In the genomic region with DNA sequence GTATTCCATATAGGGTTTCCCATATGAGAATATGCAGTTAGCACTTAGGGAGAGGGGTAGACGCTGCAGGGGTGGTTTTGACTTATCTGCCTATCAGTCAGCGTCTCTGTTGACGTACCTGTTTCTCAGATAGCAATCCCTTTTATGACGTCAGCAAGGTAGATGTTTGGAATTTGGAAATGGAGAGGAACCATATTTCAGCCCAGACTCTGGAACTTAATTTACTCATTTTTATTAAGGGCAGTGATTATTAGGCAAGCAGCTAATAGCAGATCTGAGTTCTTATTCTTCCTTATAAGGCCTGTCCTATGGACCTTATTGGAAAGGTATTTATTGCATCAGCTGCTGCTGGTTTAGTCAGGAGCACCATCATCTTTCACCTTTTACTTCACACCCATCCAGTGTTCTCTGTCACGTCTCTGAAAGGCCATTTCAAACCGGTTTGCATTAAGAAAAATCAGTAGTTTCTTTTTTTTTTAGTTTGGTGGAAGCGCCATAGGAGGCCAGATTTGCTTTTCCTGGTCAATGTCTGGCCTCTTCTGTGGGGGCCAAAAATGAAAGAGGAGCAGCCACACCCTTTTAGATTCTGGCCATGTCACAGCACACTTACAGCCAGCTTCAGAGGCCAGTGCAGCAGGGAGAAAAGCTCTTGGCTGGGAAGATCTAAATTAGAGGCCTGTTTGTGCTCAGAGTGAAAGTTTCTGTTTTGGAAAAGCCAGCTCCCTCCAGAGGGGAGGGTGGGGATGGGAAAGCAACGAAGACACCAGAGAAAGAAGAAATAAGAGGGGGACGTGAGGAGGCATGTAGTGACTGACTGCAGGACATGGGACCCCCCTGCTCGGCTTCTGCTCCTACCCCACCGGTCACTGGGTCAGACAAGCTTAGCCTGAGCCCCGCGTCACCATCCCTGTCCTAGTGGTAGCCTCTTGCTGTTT, we compare ENCODE assay signal across 13 cellular contexts.
DNase-seq lines count a peak whose midpoint lies in the region; ATAC-seq and TF ChIP-seq lines count a peak whose summit lies in the region.
"Had no signal": no experiment of that assay in that cellular context is flagged by ENCODE, and none has a peak within 500 bp of the region (broad histone marks: within the 10 kb centered on the region; RNA-seq: fewer than 3 reads in every experiment).

No MANE protein-coding gene starts in this region.

- WGBS in mammary epithelial cell (ENCODE audit: low coverage, missing lambda C conversion rate), result 87% methylated on average over 8 of the region's 13 CpGs
- WGBS in aorta, 2 donors, result 67 to 68% methylated on average over 13 of the region's 13 CpGs

- H2AFZ ChIP-seq in mammary epithelial cell (ENCODE audit: low read depth, low read length), result no peak overlapping the region

- CTCF ChIA-PET in MCF 10A (lab: Yijun Ruan, JAX) (interaction anchor here (0.6 to 1.5 kb wide), 3 partner anchors 13 to 146 kb away, joined by 3 to 4 read pairs (median 3); no protein-coding TSS in a partner anchor), mammary epithelial cell (lab: Charles Lee; ENCODE audit: low non-redundant PET) (no interaction called here)

- no peak overlapping the region for H3K4me3 ChIP-seq in mammary epithelial cell (replicated peaks in 1 of 3; ENCODE audit: insufficient read depth in 1 of 3, low read depth in 2 of 3, low read length in 3 of 3)
- H3K4me3 ChIP-seq in aorta (ENCODE audit: low read length in 2 of 2), result no peak overlapping the region
- H3K4me3 ChIP-seq: pancreas had no signal

- H3K4me1 Mint-ChIP-seq in MCF 10A (ENCODE audit: insufficient read depth, unreplicated experiment) (peaks cover 34% of the 10 kb centered on the region), nephron (peaks cover 40% of the 10 kb centered on the region)

- H3K27ac Mint-ChIP-seq in MCF 10A (ENCODE audit: low read depth, unreplicated experiment) (peak overlapping the region; percentile 9), nephron (peak overlapping the region in 2 of 3 experiments; percentile 61 to 63)

- H3K4me3 Mint-ChIP-seq in MCF 10A (ENCODE audit: unreplicated experiment) (no peak overlapping the region), nephron (no peak overlapping the region)

- H3K4me1 ChIP-seq in mammary epithelial cell (ENCODE audit: insufficient read depth, low read length), result peaks cover 40% of the 10 kb centered on the region
- no peaks in the 10 kb centered on the region for H3K4me1 ChIP-seq in aorta (ENCODE audit: control insufficient read depth in 1 of 2, insufficient read depth in 2 of 2, low read length in 2 of 2)

- H3K27ac ChIP-seq in mammary epithelial cell (ENCODE audit: insufficient read depth, low read depth, low read length), result no peak overlapping the region
- H3K27ac ChIP-seq in aorta (ENCODE audit: low read depth in 1 of 2, low read length in 2 of 2), result no peak overlapping the region
- H3K27ac ChIP-seq: brain microvascular endothelial cell, pancreas had no signal

- H3K36me3 Mint-ChIP-seq in MCF 10A (ENCODE audit: insufficient read depth, unreplicated experiment) (peaks cover 56% of the 10 kb centered on the region), nephron (ENCODE audit: low read depth) (peaks cover 54% of the 10 kb centered on the region)

- POLR2A ChIA-PET in MCF 10A (lab: Yijun Ruan, JAX), result interaction anchor here (0.9 to 1.4 kb wide), 3 partner anchors 25 to 106 kb away, joined by 3 to 5 read pairs (median 4); no protein-coding TSS in a partner anchor

- BruUV-seq in MCF 10A (replicated peaks; lab: Mats Ljungman, UMichigan) (no TSS peak), mammary epithelial cell (replicated peaks; lab: Mats Ljungman, UMichigan) (no TSS peak)

- no peak for TF ChIP-seq CTCF in MCF 10A (IDR thresholded peaks at IDR 0.05; ENCODE audit: unreplicated experiment)
- TF ChIP-seq CTCF in mammary epithelial cell (conservative IDR thresholded peaks at IDR 0.05 in 1 of 2, IDR thresholded peaks at IDR 0.05 in 1 of 2; ENCODE audit: extremely low read depth in 1 of 2, insufficient read depth in 1 of 2, low read depth in 1 of 2, low read length in 2 of 2), result no peak
- TF ChIP-seq CTCF in nephron (IDR thresholded peaks at IDR 0.05; ENCODE audit: unreplicated experiment in 3 of 3), result no peak

- peaks cover 3% of the 10 kb centered on the region for H3K36me3 ChIP-seq in mammary epithelial cell (ENCODE audit: insufficient read depth, low read length)
- H3K36me3 ChIP-seq in aorta (ENCODE audit: control insufficient read depth in 1 of 2, insufficient read depth in 2 of 2, low read length in 1 of 2), result no peaks in the 10 kb centered on the region
- H3K36me3 ChIP-seq: brain microvascular endothelial cell, pancreas had no signal

- dilution Hi-C loops in mammary epithelial cell (cut with HindIII; ENCODE audit: low sequenced_read_pairs), result no loop called here

- H3K4me2 ChIP-seq in mammary epithelial cell (ENCODE audit: insufficient read depth, low read depth, low read length), result no peak overlapping the region

- peaks cover 19% of the 10 kb centered on the region for H3K79me2 ChIP-seq in mammary epithelial cell (ENCODE audit: insufficient read depth, low read length)

- H4K20me1 ChIP-seq in mammary epithelial cell (ENCODE audit: insufficient read depth, low read length), result no peaks in the 10 kb centered on the region

- H3K27me3 ChIP-seq in mammary epithelial cell (ENCODE audit: insufficient read depth, low read length) (no peaks in the 10 kb centered on the region), aorta (ENCODE audit: control insufficient read depth in 1 of 2, insufficient read depth in 2 of 2, low read length in 1 of 2) (no peaks in the 10 kb centered on the region)
- H3K27me3 ChIP-seq: brain microvascular endothelial cell, pancreas had no signal

- no peaks in the 10 kb centered on the region for H3K9me3 Mint-ChIP-seq in MCF 10A (ENCODE audit: unreplicated experiment)
- no peaks in the 10 kb centered on the region for H3K9me3 Mint-ChIP-seq in nephron

- H3K27me3 Mint-ChIP-seq in MCF 10A (ENCODE audit: insufficient read depth, unreplicated experiment), result no peaks in the 10 kb centered on the region
- no peaks in the 10 kb centered on the region for H3K27me3 Mint-ChIP-seq in nephron (ENCODE audit: low read depth)

- peak; percentile 33 for ATAC-seq in esophagus mucosa
- peak; percentile 59 for ATAC-seq in aorta (ENCODE audit: low FRiP score)
- ATAC-seq: pancreas; stimulated activated naive CD8-positive, alpha-beta T cell treated with anti-CD3 and anti-CD28 coated beads, Interleukin-15, Interleukin-2, amounts not matched to agents 100 U/mL and 50 U/mL, for 24 hours had no signal

- intact Hi-C loops in MCF 10A (cut with micrococcal nuclease), result no loop called here
- intact Hi-C loops in mammary epithelial cell (cut with micrococcal nuclease), result no loop called here
- intact Hi-C loops in aorta (cut with DNase I), result no loop called here

- H3K9ac ChIP-seq in mammary epithelial cell (ENCODE audit: insufficient read depth, low read length), result no peak overlapping the region

- H3K9me3 ChIP-seq in mammary epithelial cell (replicated peaks; ENCODE audit: insufficient read depth, low read length) (no peaks in the 10 kb centered on the region), aorta (ENCODE audit: control insufficient read depth, low read length) (no peaks in the 10 kb centered on the region)
- H3K9me3 ChIP-seq: pancreas had no signal

- no peak for DNase-seq in MCF 10A (ENCODE audit: unreplicated experiment)
- DNase-seq in mammary epithelial cell, result no peak
- DNase-seq in aorta, result peak in 1 of 2 donors; percentile 56
- no peak for DNase-seq in OCI-M1 (lab: John Stamatoyannopoulos, UW)
- DNase-seq in hepatic stellate cell (ENCODE audit: low spot score), result no peak
- no peak for DNase-seq in iPS-NIHi11 (ENCODE audit: low spot score)
- DNase-seq: activated T-cell treated with anti-CD3 and anti-CD28 coated beads for 4 hours; brain microvascular endothelial cell; pancreas; stimulated activated CD4-positive, alpha-beta T cell treated with anti-CD3 and anti-CD28 coated beads, Interleukin-2, amount 100 ng/mL, for 48 hours had no signal

- in situ Hi-C loops in mammary epithelial cell (cut with MboI; ENCODE audit: low sequenced_read_pairs in 2 of 2), result no loop called here
